ENCODE assay signal across 8 cellular contexts in genomic region chr16:30844671-30845449, GRCh38. TPM values are rescaled to one million over a fixed set of nuclear protein-coding genes. Genes with fewer than 3 reads are reported as not detected.
A peak's percentile ranks its signal among the peaks of the same experiment; 100 is the strongest.
DNase-seq lines count a peak whose midpoint lies in the region; ATAC-seq and TF ChIP-seq lines count a peak whose summit lies in the region.

No MANE protein-coding gene starts in this region.

- H3K4me1 Mint-ChIP-seq in Calu3 (ENCODE audit: low read depth, unreplicated experiment): peaks cover 14% of the 10 kb centered on the region

- TF ChIP-seq CTCF in Calu3 (IDR thresholded peaks at IDR 0.05; ENCODE audit: unreplicated experiment): peak; percentile 86

- intact Hi-C loops in Calu3 (cut with micrococcal nuclease; ENCODE audit: unreplicated experiment): loop anchor here (1.0 to 2.0 kb wide), 3 partner anchors 21 to 77 kb away; partner anchors contain the start of gene CTF1

- CTCF ChIA-PET in Calu3 (lab: Charles Lee): interaction anchor here (0.5 to 2.5 kb wide), 26 partner anchors 8 to 896 kb away, joined by 3 to 26 read pairs (median 4); partner anchors contain the start of genes FBXL19, HSD3B7 and ZNF629

- no peak overlapping the region for H3K27ac Mint-ChIP-seq in Calu3 (ENCODE audit: unreplicated experiment)

- H3K27me3 Mint-ChIP-seq in Calu3 (ENCODE audit: unreplicated experiment): no peaks in the 10 kb centered on the region

- peak overlapping the region; percentile 24 for H3K4me3 Mint-ChIP-seq in Calu3 (ENCODE audit: low read depth, unreplicated experiment)

- no TSS peak for BruUV-seq in Calu3 (replicated peaks; lab: Mats Ljungman, UMichigan)

- H3K36me3 Mint-ChIP-seq in Calu3 (ENCODE audit: insufficient read depth, unreplicated experiment): no peaks in the 10 kb centered on the region

- H3K9me3 Mint-ChIP-seq in Calu3 (ENCODE audit: low read depth, unreplicated experiment): no peaks in the 10 kb centered on the region

- DNase-seq in Calu3 (peak; percentile 91), NCI-H226 (peak; percentile 63), kidney tubule cell (ENCODE audit: low spot score) (peak; percentile 90)
- peak; percentile 58 to 77 (median 64) for DNase-seq in activated CD4-positive, CD25-positive, alpha-beta regulatory T cell (lab: John Stamatoyannopoulos, UW)
- peak; percentile 82 for DNase-seq in central memory CD4-positive, alpha-beta T cell
- DNase-seq in stimulated activated CD4-positive, alpha-beta T cell treated with anti-CD3 and anti-CD28 coated beads, Interleukin-1b, Interleukin-23, amount 100 ng/mL, for 4 hours (ENCODE audit: low read depth in 2 of 2): peak; percentile 40 to 85

- ATAC-seq in HG02840 (IDR thresholded peaks at IDR 0.05; ENCODE audit: low FRiP score, unreplicated experiment) (peak; percentile 67), HG03097 (IDR thresholded peaks at IDR 0.05; ENCODE audit: low FRiP score, unreplicated experiment) (no peak)

RNA-seq across cellular contexts. Expression of gene BCL7C, which starts 49.0 kb away (rescaled TPM):
- total RNA-seq in Calu3 (2022): 22.5 and 26.6 TPM in 2 replicates

RNA-seq across cellular contexts. Expression of gene CTF1, which starts 51.6 kb away (rescaled TPM):
- 1.9 and 2.3 TPM in 2 replicates for total RNA-seq in Calu3 (2022)

RNA-seq across cellular contexts. Expression of gene ZNF629, which starts 57.9 kb away (rescaled TPM):
- 29.9 and 32.6 TPM in 2 replicates for total RNA-seq in Calu3 (2022)
